ENCODE assay signal across 1 cellular context in genomic region chr2:23926750-23927627, GRCh38.
TF ChIP-seq lines count a peak whose summit lies in the region.

ATAD2B (minus strand) TSS chr2:23927123; CDS start chr2:23926770, 353 bp downstream.

TF ChIP-seq in GM12878, 131 proteins besides CTCF, POLR2A, EP300 and RAD21 (continued from another document and continues in another):
- TF ChIP-seq ZNF687 (IDR thresholded peaks at IDR 0.05) (peak; percentile 80), USF2 (IDR thresholded peaks at IDR 0.05; ENCODE audit: borderline replicate concordance, low read depth, low read length) (no peak), YBX1 (IDR thresholded peaks at IDR 0.05) (no peak), RUNX3 (IDR thresholded peaks at IDR 0.05; ENCODE audit: low read length) (peak; percentile 96), TCF7 (IDR thresholded peaks at IDR 0.05; ENCODE audit: borderline replicate concordance) (no peak), ZNF274 (IDR thresholded peaks at IDR 0.05; ENCODE audit: insufficient read depth, insufficient read length) (no peak), FOXM1 (IDR thresholded peaks at IDR 0.05; ENCODE audit: low read depth, low read length) (peak; percentile 64; the same call in 1 of the 2 replicates), REST (IDR thresholded peaks at IDR 0.05; ENCODE audit: low read depth, low read length) (0 out of 2 replicates have a peak, but pooled peaks have one; percentile 8), IRF5 (IDR thresholded peaks at IDR 0.05; ENCODE audit: borderline replicate concordance) (no peak), STAT1 (conservative IDR thresholded peaks at IDR 0.05) (peak; percentile 95; the same call in 1 of the 2 replicates), BRCA1 (IDR thresholded peaks at IDR 0.05; ENCODE audit: low read depth, low read length) (peak; percentile 35; the same call in 1 of the 2 replicates), MAX (IDR thresholded peaks at IDR 0.05; ENCODE audit: low read depth, low read length) (peak; percentile 68), PBX3 (IDR thresholded peaks at IDR 0.05; ENCODE audit: insufficient replicate concordance, low read depth, low read length) (peak; percentile 34), BCLAF1 (IDR thresholded peaks at IDR 0.05) (peak; percentile 59; the same call in 1 of the 2 replicates), POLR2AphosphoS2 (IDR thresholded peaks at IDR 0.05; ENCODE audit: low read depth, low read length) (peak; percentile 68; the same call in 1 of the 2 replicates), TCF12 (IDR thresholded peaks at IDR 0.05; ENCODE audit: low read depth, low read length) (peak; percentile 85), CHD2 (IDR thresholded peaks at IDR 0.05; ENCODE audit: borderline replicate concordance, low read depth, low read length) (0 out of 2 replicates have a peak, but pooled peaks have one; percentile 66), LARP7 (IDR thresholded peaks at IDR 0.05) (peak; percentile 96), ZBED1 (IDR thresholded peaks at IDR 0.05; ENCODE audit: borderline replicate concordance) (peak; percentile 18; the same call in 1 of the 2 replicates), HDAC2 (IDR thresholded peaks at IDR 0.05) (no peak), HCFC1 (IDR thresholded peaks at IDR 0.05; ENCODE audit: low read length) (peak; percentile 42), RELB (IDR thresholded peaks at IDR 0.05; ENCODE audit: low read depth) (peak; percentile 95)
- TF ChIP-seq, protein P1, sequence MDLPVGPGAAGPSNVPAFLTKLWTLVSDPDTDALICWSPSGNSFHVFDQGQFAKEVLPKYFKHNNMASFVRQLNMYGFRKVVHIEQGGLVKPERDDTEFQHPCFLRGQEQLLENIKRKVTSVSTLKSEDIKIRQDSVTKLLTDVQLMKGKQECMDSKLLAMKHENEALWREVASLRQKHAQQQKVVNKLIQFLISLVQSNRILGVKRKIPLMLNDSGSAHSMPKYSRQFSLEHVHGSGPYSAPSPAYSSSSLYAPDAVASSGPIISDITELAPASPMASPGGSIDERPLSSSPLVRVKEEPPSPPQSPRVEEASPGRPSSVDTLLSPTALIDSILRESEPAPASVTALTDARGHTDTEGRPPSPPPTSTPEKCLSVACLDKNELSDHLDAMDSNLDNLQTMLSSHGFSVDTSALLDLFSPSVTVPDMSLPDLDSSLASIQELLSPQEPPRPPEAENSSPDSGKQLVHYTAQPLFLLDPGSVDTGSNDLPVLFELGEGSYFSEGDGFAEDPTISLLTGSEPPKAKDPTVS (IDR thresholded peaks at IDR 0.05; ENCODE audit: low read depth, low read length): no peak; the same call in 1 of the 2 replicates
- TF ChIP-seq, protein P2, sequence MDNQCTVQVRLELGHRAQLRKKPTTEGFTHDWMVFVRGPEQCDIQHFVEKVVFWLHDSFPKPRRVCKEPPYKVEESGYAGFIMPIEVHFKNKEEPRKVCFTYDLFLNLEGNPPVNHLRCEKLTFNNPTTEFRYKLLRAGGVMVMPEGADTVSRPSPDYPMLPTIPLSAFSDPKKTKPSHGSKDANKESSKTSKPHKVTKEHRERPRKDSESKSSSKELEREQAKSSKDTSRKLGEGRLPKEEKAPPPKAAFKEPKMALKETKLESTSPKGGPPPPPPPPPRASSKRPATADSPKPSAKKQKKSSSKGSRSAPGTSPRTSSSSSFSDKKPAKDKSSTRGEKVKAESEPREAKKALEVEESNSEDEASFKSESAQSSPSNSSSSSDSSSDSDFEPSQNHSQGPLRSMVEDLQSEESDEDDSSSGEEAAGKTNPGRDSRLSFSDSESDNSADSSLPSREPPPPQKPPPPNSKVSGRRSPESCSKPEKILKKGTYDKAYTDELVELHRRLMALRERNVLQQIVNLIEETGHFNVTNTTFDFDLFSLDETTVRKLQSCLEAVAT (IDR thresholded peaks at IDR 0.05): peak; percentile 77
- TF ChIP-seq, protein P3, sequence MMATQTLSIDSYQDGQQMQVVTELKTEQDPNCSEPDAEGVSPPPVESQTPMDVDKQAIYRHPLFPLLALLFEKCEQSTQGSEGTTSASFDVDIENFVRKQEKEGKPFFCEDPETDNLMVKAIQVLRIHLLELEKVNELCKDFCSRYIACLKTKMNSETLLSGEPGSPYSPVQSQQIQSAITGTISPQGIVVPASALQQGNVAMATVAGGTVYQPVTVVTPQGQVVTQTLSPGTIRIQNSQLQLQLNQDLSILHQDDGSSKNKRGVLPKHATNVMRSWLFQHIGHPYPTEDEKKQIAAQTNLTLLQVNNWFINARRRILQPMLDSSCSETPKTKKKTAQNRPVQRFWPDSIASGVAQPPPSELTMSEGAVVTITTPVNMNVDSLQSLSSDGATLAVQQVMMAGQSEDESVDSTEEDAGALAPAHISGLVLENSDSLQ (IDR thresholded peaks at IDR 0.05): peak; percentile 88
- TF ChIP-seq, protein P4, sequence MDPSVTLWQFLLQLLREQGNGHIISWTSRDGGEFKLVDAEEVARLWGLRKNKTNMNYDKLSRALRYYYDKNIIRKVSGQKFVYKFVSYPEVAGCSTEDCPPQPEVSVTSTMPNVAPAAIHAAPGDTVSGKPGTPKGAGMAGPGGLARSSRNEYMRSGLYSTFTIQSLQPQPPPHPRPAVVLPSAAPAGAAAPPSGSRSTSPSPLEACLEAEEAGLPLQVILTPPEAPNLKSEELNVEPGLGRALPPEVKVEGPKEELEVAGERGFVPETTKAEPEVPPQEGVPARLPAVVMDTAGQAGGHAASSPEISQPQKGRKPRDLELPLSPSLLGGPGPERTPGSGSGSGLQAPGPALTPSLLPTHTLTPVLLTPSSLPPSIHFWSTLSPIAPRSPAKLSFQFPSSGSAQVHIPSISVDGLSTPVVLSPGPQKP (IDR thresholded peaks at IDR 0.05; ENCODE audit: low read depth, low read length): peak; percentile 74
